Comparison of ENCODE assay signal across 5 cellular contexts in the genomic region with DNA sequence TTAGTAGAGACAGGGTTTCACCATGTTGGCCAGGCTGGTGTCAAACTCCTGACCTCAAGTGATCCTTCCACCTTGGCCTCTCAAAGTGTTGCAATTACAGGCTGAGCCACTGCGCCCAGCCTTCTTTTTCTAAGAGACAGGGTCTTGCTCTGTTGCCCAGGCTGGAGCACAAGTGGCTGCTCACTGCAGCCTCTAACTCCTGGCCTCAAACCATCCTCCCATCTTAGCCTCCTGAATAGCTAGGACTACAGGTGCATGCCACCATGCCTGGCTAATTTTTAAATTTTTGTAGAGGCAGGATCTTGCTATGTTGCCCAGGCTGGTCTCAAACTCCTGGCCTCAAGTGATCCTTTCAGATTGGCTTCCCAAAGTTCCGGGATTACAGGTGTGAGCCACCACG. TPM values are rescaled to one million over a fixed set of nuclear protein-coding genes. Genes with fewer than 3 reads are reported as not detected.
DNase-seq lines count a peak whose midpoint lies in the region; ATAC-seq, FAIRE-seq and TF ChIP-seq lines count a peak whose summit lies in the region.
"Not testable (repeated sequence)": the region's sequence is repeated elsewhere in the genome, so short reads cannot be mapped to it uniquely, and the experiment has no call there.

No MANE protein-coding gene starts in this region.

- intact Hi-C loops in K562 (cut with micrococcal nuclease); HepG2 (cut with micrococcal nuclease; ENCODE audit: unreplicated experiment); spleen (cut with DNase I; ENCODE audit: low total_unique reads): not testable (repeated sequence)

- not testable (repeated sequence) for H3K9me1 ChIP-seq in K562 (ENCODE audit: control insufficient read depth, insufficient read depth, low read length)

- TF ChIP-seq CTCF in WTC11 (IDR thresholded peaks at IDR 0.05); K562 (IDR thresholded peaks at IDR 0.05 in 2 of 3, conservative IDR thresholded peaks at IDR 0.05 in 1 of 3; ENCODE audit: insufficient read depth in 2 of 3, low read depth in 1 of 3, low read length in 3 of 3); HepG2 (CRISPR knock-in tag; IDR thresholded peaks at IDR 0.05); spleen (IDR thresholded peaks at IDR 0.05 in 8 of 11, conservative IDR thresholded peaks at IDR 0.05 in 3 of 11): not testable (repeated sequence)

- in situ Hi-C loops in K562 (cut with MboI) (loop anchor here (5.0 kb wide), 1 partner anchor 1205 kb away; no protein-coding TSS in a partner anchor), HepG2 (cut with HindIII; ENCODE audit: extremely low pct_ligation_motif_present, low pct_unique_long_range_greater_than_20kb) (loop anchor here (25.0 kb wide), 1 partner anchor 90 kb away; a partner anchor contains a TSS)

- H3K4me1 Mint-ChIP-seq in WTC11; effector memory CD8-positive, alpha-beta T cell (ENCODE audit: low read depth in 2 of 2): not testable (repeated sequence)

- not testable (repeated sequence) for TF ChIP-seq RAD21 in K562 (CRISPR knock-in tag; conservative IDR thresholded peaks at IDR 0.05 in 1 of 2, IDR thresholded peaks at IDR 0.05 in 1 of 2); HepG2 (CRISPR knock-in tag; IDR thresholded peaks at IDR 0.05)

- CTCF ChIA-PET in WTC11 (lab: Charles Lee), result interaction anchor here (1.4 kb wide), 1 partner anchor 50 kb away, joined by 7 read pairs; a partner anchor contains a TSS
- CTCF ChIA-PET in K562 (lab: Yijun Ruan, JAX; ENCODE audit: low intra/inter-chr PET ratio); HepG2 (lab: Yijun Ruan, JAX; ENCODE audit: low intra/inter-chr PET ratio, low total read pairs): not testable (repeated sequence)

- H3K27ac ChIP-seq in K562 (ENCODE audit: extremely low read depth, low read depth, low read length); HepG2 (ENCODE audit: extremely low read length, insufficient read depth, low read length); spleen: not testable (repeated sequence)

- not testable (repeated sequence) for TF ChIP-seq EP300 in K562 (IDR thresholded peaks at IDR 0.05; ENCODE audit: low read length); HepG2 (IDR thresholded peaks at IDR 0.05; ENCODE audit: low read depth in 2 of 2, low read length in 2 of 2); HepG2 (CRISPR knock-in tag; IDR thresholded peaks at IDR 0.05; ENCODE audit: borderline replicate concordance)

- H3K27me3 ChIP-seq in K562 (ENCODE audit: control insufficient read depth in 2 of 2, insufficient read depth in 2 of 2, low read length in 2 of 2); HepG2 (ENCODE audit: control insufficient read depth in 1 of 2, insufficient read depth in 2 of 2, low read length in 2 of 2); spleen (replicated peaks in 1 of 7): not testable (repeated sequence)

- not testable (repeated sequence) for H3K9me3 ChIP-seq in K562 (replicated peaks; ENCODE audit: control insufficient read depth, insufficient read depth, low read depth, low read length); HepG2 (ENCODE audit: low read length); spleen

- ATAC-seq in WTC11; K562; effector memory CD8-positive, alpha-beta T cell (replicated peaks); HepG2: not testable (repeated sequence)

- DNase-seq in WTC11 (ENCODE audit: low spot score); K562 (ENCODE audit: extremely low read depth in 1 of 4, low spot score in 3 of 4); effector memory CD8-positive, alpha-beta T cell; HepG2 (ENCODE audit: low spot score): not testable (repeated sequence)
- peak; percentile 12 for DNase-seq in spleen

- not testable (repeated sequence) for H3K4me3 Mint-ChIP-seq in WTC11; effector memory CD8-positive, alpha-beta T cell

- not testable (repeated sequence) for H3K4me1 ChIP-seq in K562 (replicated peaks in 1 of 2; ENCODE audit: control insufficient read depth in 2 of 2, insufficient read depth in 2 of 2, low read length in 2 of 2); HepG2 (ENCODE audit: insufficient read depth, low read length); spleen

- H3K36me3 Mint-ChIP-seq in WTC11, result peaks cover 50% of the 10 kb centered on the region
- H3K36me3 Mint-ChIP-seq in effector memory CD8-positive, alpha-beta T cell (ENCODE audit: insufficient read depth), result peaks cover 60% of the 10 kb centered on the region

- FAIRE-seq in K562 (lab: Jason Lieb, UNC); HepG2 (lab: Jason Lieb, UNC): not testable (repeated sequence)

- not testable (repeated sequence) for H4K20me1 ChIP-seq in K562 (replicated peaks; ENCODE audit: control insufficient read depth, insufficient read depth, low read length); HepG2 (ENCODE audit: insufficient read depth, low read length)

- not testable (repeated sequence) for TF ChIP-seq POLR2A in K562 (conservative IDR thresholded peaks at IDR 0.05); HepG2 (IDR thresholded peaks at IDR 0.05; ENCODE audit: insufficient read depth in 1 of 2, low read depth in 2 of 2, low read length in 2 of 2); spleen (IDR thresholded peaks at IDR 0.05)

- not testable (repeated sequence) for H2AFZ ChIP-seq in K562 (ENCODE audit: low read depth, low read length); HepG2 (ENCODE audit: low read length)

- H3K27ac Mint-ChIP-seq in WTC11, result not testable (repeated sequence)
- H3K27ac Mint-ChIP-seq in effector memory CD8-positive, alpha-beta T cell, result peak overlapping the region; percentile 46

- H3K27me3 Mint-ChIP-seq in WTC11 (ENCODE audit: low read depth); effector memory CD8-positive, alpha-beta T cell: not testable (repeated sequence)

- H3K36me3 ChIP-seq in K562 (ENCODE audit: control insufficient read depth, insufficient read depth, low read length), result peaks cover 74% of the 10 kb centered on the region; the same call in 1 of the 3 replicates
- peaks cover 1 to 18% of the 10 kb centered on the region in 2 experiments; a peak in 2 of 5 replicates for H3K36me3 ChIP-seq in HepG2 (replicated peaks in 1 of 2; ENCODE audit: control insufficient read depth in 1 of 2, insufficient read depth in 2 of 2, low read length in 2 of 2)
- H3K36me3 ChIP-seq in spleen, result peaks cover 0 to 100% (median 52%) of the 10 kb centered on the region in 6 donors

- not testable (repeated sequence) for H3K79me2 ChIP-seq in K562 (ENCODE audit: control insufficient read depth, insufficient read depth, low read length); HepG2 (ENCODE audit: insufficient read depth, low read length)

- H3K4me2 ChIP-seq in K562 (ENCODE audit: insufficient read depth, low read length); HepG2 (ENCODE audit: low read depth, low read length): not testable (repeated sequence)

- 100% methylated on average over 2 of the region's 3 CpGs for WGBS in K562 (ENCODE audit: insufficient coverage, low coverage, missing lambda C conversion rate)
- WGBS in HepG2 (ENCODE audit: low lambda C conversion rate), result 97% methylated on average over 3 of the region's 3 CpGs
- 97 to 100% (median 98%) methylated on average over 3 of the region's 3 CpGs for WGBS in spleen, 5 donors

- not testable (repeated sequence) for H3K4me3 ChIP-seq in K562; HepG2 (replicated peaks in 1 of 3; ENCODE audit: insufficient read depth in 1 of 3, low read depth in 2 of 3, low read length in 3 of 3); spleen

- H3K9ac ChIP-seq in K562 (ENCODE audit: insufficient read depth in 1 of 2, low read depth in 2 of 2, low read length in 2 of 2); HepG2 (ENCODE audit: insufficient read depth, low read depth, low read length): not testable (repeated sequence)

- H3K9me3 Mint-ChIP-seq in WTC11; effector memory CD8-positive, alpha-beta T cell: not testable (repeated sequence)

- BruUV-seq in K562 (replicated peaks; lab: Mats Ljungman, UMichigan); HepG2 (replicated peaks; lab: Mats Ljungman, UMichigan): not testable (repeated sequence)

- POLR2A ChIA-PET in WTC11 (lab: Charles Lee); HepG2 (lab: Yijun Ruan, JAX): not testable (repeated sequence)
- POLR2A ChIA-PET in K562 (lab: Yijun Ruan, JAX), result interaction anchor here (0.6 to 1.1 kb wide), 2 partner anchors 19 to 274 kb away, joined by 4 to 5 read pairs; no protein-coding TSS in a partner anchor

RNA-seq across cellular contexts. Expression of a gene that starts 15.1 kb away (rescaled TPM):
- total RNA-seq in WTC11 (2021), result 26.5 to 29.6 TPM (median 28.4 TPM) in 3 replicates
- 25.3 and 93.4 TPM in 2 replicates for total RNA-seq in K562 (2011; cell fraction: chromatin; rRNA removed; ENCODE audit: low replicate concordance)
- 17.5 and 19.6 TPM in 2 replicates for total RNA-seq in K562 (2011; cell fraction: nucleolus; rRNA removed)
- 36.7 and 56.3 TPM in 2 replicates for total RNA-seq in K562 (2011; cell fraction: nucleoplasm; rRNA removed)
- total RNA-seq in K562 (2014; rRNA removed), result 16.9 and 22.2 TPM in 2 replicates
- 64.3 and 73.2 TPM in 2 replicates for total RNA-seq in K562 (2014; rRNA removed; fragmentation: Illumina TruSeq; extraction: Trizol)
- 52.4 and 56.4 TPM in 2 replicates for total RNA-seq in K562 (2015; rRNA removed; fragmentation: Illumina TruSeq; extraction: Trizol)
- 45.6 and 48.3 TPM in 2 replicates for total RNA-seq in K562 (2021)
- 22.3 and 47.2 TPM in 2 replicates for polyA plus RNA-seq in K562 (2011; rRNA removed)
- polyA plus RNA-seq in K562 (2011; cell fraction: cytosol; rRNA removed), result 7.2 and 8.9 TPM in 2 replicates
- polyA plus RNA-seq in K562 (2011; cell fraction: nucleus; rRNA removed), result 17.9 and 19.5 TPM in 2 replicates
- 32.1 and 33.4 TPM in 2 replicates for polyA plus RNA-seq in K562 (2012)
- polyA plus RNA-seq in K562 (2014; fragmentation: Illumina TruSeq; extraction: Trizol), result 50.4 and 59.7 TPM in 2 replicates
- 10 to 100 TPM; 19.5 to 21.9 TPM for polyA plus RNA-seq in K562 (2014; fragmentation: Nextera tagmentation; extraction: Ambion mirVana)
- polyA plus RNA-seq in K562 (2014; rRNA removed), result 33.3 and 34.1 TPM in 2 replicates
- 39.5 and 51.7 TPM in 2 replicates for polyA minus RNA-seq in K562 (2011; rRNA and poly(A)+ RNA removed)
- 14.1 and 29.7 TPM in 2 replicates for polyA minus RNA-seq in K562 (2011; cell fraction: cytosol; rRNA and poly(A)+ RNA removed)
- polyA minus RNA-seq in K562 (2011; cell fraction: nucleus; rRNA and poly(A)+ RNA removed), result 9.3 and 12.0 TPM in 2 replicates
- 11.7 and 30.2 TPM in 2 replicates for total RNA-seq in HepG2 (2016; rRNA removed; fragmentation: Illumina TruSeq; extraction: Trizol)
- total RNA-seq in HepG2 (2016; cell fraction: cytosol; rRNA removed; fragmentation: Illumina TruSeq; extraction: Trizol; ENCODE audit: low read depth), result 7.4 and 7.7 TPM in 2 replicates
- total RNA-seq in HepG2 (2016; cell fraction: insoluble cytoplasmic fraction; rRNA removed; fragmentation: Illumina TruSeq; extraction: Trizol), result 10.5 and 28.9 TPM in 2 replicates
- 16.1 and 17.6 TPM in 2 replicates for total RNA-seq in HepG2 (2016; cell fraction: membrane; rRNA removed; fragmentation: Illumina TruSeq; extraction: Trizol)
- 22.3 and 24.9 TPM in 2 replicates for total RNA-seq in HepG2 (2016; cell fraction: nucleus; rRNA removed; fragmentation: Illumina TruSeq; extraction: Trizol)
- 11.8 and 15.6 TPM in 2 replicates for polyA plus RNA-seq in HepG2 (2011; rRNA removed)
- 4.5 and 7.2 TPM in 2 replicates for polyA plus RNA-seq in HepG2 (2011; cell fraction: cytosol; rRNA removed)
- 9.8 and 11.1 TPM in 2 replicates for polyA plus RNA-seq in HepG2 (2011; cell fraction: nucleus; rRNA removed)
- polyA plus RNA-seq in HepG2 (2012), result 16.2 and 20.5 TPM in 2 replicates
- polyA plus RNA-seq in HepG2 (2016; cell fraction: cytosol; fragmentation: Illumina TruSeq; extraction: Trizol; ENCODE audit: low read depth), result 2.2 and 2.7 TPM in 2 replicates
- 36.4 and 36.6 TPM in 2 replicates for polyA plus RNA-seq in HepG2 (2016; cell fraction: insoluble cytoplasmic fraction; fragmentation: Illumina TruSeq; extraction: Trizol; ENCODE audit: low read depth)
- polyA plus RNA-seq in HepG2 (2016; cell fraction: membrane; fragmentation: Illumina TruSeq; extraction: Trizol; ENCODE audit: low read depth), result 11.8 and 14.7 TPM in 2 replicates
- polyA plus RNA-seq in HepG2 (2016; cell fraction: nucleus; fragmentation: Illumina TruSeq; extraction: Trizol; ENCODE audit: insufficient read depth, low read depth), result 36.8 and 40.9 TPM in 2 replicates
- polyA minus RNA-seq in HepG2 (2011; rRNA and poly(A)+ RNA removed; ENCODE audit: low replicate concordance), result 4.7 and 13.3 TPM in 2 replicates
- polyA minus RNA-seq in HepG2 (2011; cell fraction: cytosol; rRNA and poly(A)+ RNA removed), result 11.4 and 15.0 TPM in 2 replicates
- 18.2 and 20.6 TPM in 2 replicates for polyA minus RNA-seq in HepG2 (2011; cell fraction: nucleus; rRNA and poly(A)+ RNA removed)
- total RNA-seq in spleen, result 10 to 100 TPM; 29.1 to 38.7 (median 30.7) TPM
- polyA plus RNA-seq in spleen, result 10 to 100 TPM; 14.9 to 18.4 (median 15.5) TPM

RNA-seq across cellular contexts. Expression of a gene that starts 50.4 kb away (rescaled TPM):
- total RNA-seq in WTC11 (2021), result 72.6 to 84.2 TPM (median 79.5 TPM) in 3 replicates
- total RNA-seq in K562 (2011; cell fraction: chromatin; rRNA removed; ENCODE audit: low replicate concordance), result 87.6 and 168 TPM in 2 replicates
- 46.0 and 46.2 TPM in 2 replicates for total RNA-seq in K562 (2011; cell fraction: nucleolus; rRNA removed)
- 64.0 and 84.8 TPM in 2 replicates for total RNA-seq in K562 (2011; cell fraction: nucleoplasm; rRNA removed)
- 70.4 and 78.3 TPM in 2 replicates for total RNA-seq in K562 (2014; rRNA removed)
- 136 and 190 TPM in 2 replicates for total RNA-seq in K562 (2014; rRNA removed; fragmentation: Illumina TruSeq; extraction: Trizol)
- 85.8 and 107 TPM in 2 replicates for total RNA-seq in K562 (2015; rRNA removed; fragmentation: Illumina TruSeq; extraction: Trizol)
- total RNA-seq in K562 (2021), result 156 and 160 TPM in 2 replicates
- polyA plus RNA-seq in K562 (2011; rRNA removed), result 53.8 and 122 TPM in 2 replicates
- 6.9 and 14.5 TPM in 2 replicates for polyA plus RNA-seq in K562 (2011; cell fraction: cytosol; rRNA removed)
- polyA plus RNA-seq in K562 (2011; cell fraction: nucleus; rRNA removed), result 29.7 and 32.9 TPM in 2 replicates
- polyA plus RNA-seq in K562 (2012), result 75.6 and 127 TPM in 2 replicates
- 93.2 and 93.6 TPM in 2 replicates for polyA plus RNA-seq in K562 (2014; fragmentation: Illumina TruSeq; extraction: Trizol)
- polyA plus RNA-seq in K562 (2014; fragmentation: Nextera tagmentation; extraction: Ambion mirVana), result 100 to 1,000 TPM; 204 to 330 TPM
- polyA plus RNA-seq in K562 (2014; rRNA removed), result 131 and 142 TPM in 2 replicates
- 43.9 and 58.6 TPM in 2 replicates for polyA minus RNA-seq in K562 (2011; rRNA and poly(A)+ RNA removed)
- 16.8 and 34.3 TPM in 2 replicates for polyA minus RNA-seq in K562 (2011; cell fraction: cytosol; rRNA and poly(A)+ RNA removed)
- polyA minus RNA-seq in K562 (2011; cell fraction: nucleus; rRNA and poly(A)+ RNA removed), result 12.1 and 13.9 TPM in 2 replicates
- total RNA-seq in HepG2 (2016; rRNA removed; fragmentation: Illumina TruSeq; extraction: Trizol), result 93.7 and 162 TPM in 2 replicates
- total RNA-seq in HepG2 (2016; cell fraction: cytosol; rRNA removed; fragmentation: Illumina TruSeq; extraction: Trizol; ENCODE audit: low read depth), result 9.1 and 11.1 TPM in 2 replicates
- 99.4 and 154 TPM in 2 replicates for total RNA-seq in HepG2 (2016; cell fraction: insoluble cytoplasmic fraction; rRNA removed; fragmentation: Illumina TruSeq; extraction: Trizol)
- 18.3 and 28.4 TPM in 2 replicates for total RNA-seq in HepG2 (2016; cell fraction: membrane; rRNA removed; fragmentation: Illumina TruSeq; extraction: Trizol)
- total RNA-seq in HepG2 (2016; cell fraction: nucleus; rRNA removed; fragmentation: Illumina TruSeq; extraction: Trizol), result 53.4 and 68.3 TPM in 2 replicates
- 19.6 and 27.3 TPM in 2 replicates for polyA plus RNA-seq in HepG2 (2011; rRNA removed)
- 5.3 and 10.8 TPM in 2 replicates for polyA plus RNA-seq in HepG2 (2011; cell fraction: cytosol; rRNA removed)
- 10.4 and 19.6 TPM in 2 replicates for polyA plus RNA-seq in HepG2 (2011; cell fraction: nucleus; rRNA removed)
- 55.1 and 58.2 TPM in 2 replicates for polyA plus RNA-seq in HepG2 (2012)
- 10.9 and 11.2 TPM in 2 replicates for polyA plus RNA-seq in HepG2 (2016; cell fraction: cytosol; fragmentation: Illumina TruSeq; extraction: Trizol; ENCODE audit: low read depth)
- polyA plus RNA-seq in HepG2 (2016; cell fraction: insoluble cytoplasmic fraction; fragmentation: Illumina TruSeq; extraction: Trizol; ENCODE audit: low read depth), result 125 and 141 TPM in 2 replicates
- polyA plus RNA-seq in HepG2 (2016; cell fraction: membrane; fragmentation: Illumina TruSeq; extraction: Trizol; ENCODE audit: low read depth), result 11.9 and 16.3 TPM in 2 replicates
- 109 and 112 TPM in 2 replicates for polyA plus RNA-seq in HepG2 (2016; cell fraction: nucleus; fragmentation: Illumina TruSeq; extraction: Trizol; ENCODE audit: insufficient read depth, low read depth)
- 3.3 and 9.7 TPM in 2 replicates for polyA minus RNA-seq in HepG2 (2011; rRNA and poly(A)+ RNA removed; ENCODE audit: low replicate concordance)
- polyA minus RNA-seq in HepG2 (2011; cell fraction: cytosol; rRNA and poly(A)+ RNA removed), result 9.6 and 15.2 TPM in 2 replicates
- polyA minus RNA-seq in HepG2 (2011; cell fraction: nucleus; rRNA and poly(A)+ RNA removed), result 21.0 and 21.1 TPM in 2 replicates
- 10 to 100 TPM; 38.0 to 75.2 (median 51.4) TPM for total RNA-seq in spleen
- polyA plus RNA-seq in spleen, result 100 to 1,000 TPM in 1 of 3 donors, 10 to 100 TPM in 2; 77.6 to 141 (median 87.0) TPM

RNA-seq across cellular contexts. Expression of a gene that starts 55.2 kb away (rescaled TPM):
- 18.7 to 20.7 TPM (median 20.6 TPM) in 3 replicates for total RNA-seq in WTC11 (2021)
- total RNA-seq in K562 (2011; cell fraction: chromatin; rRNA removed; ENCODE audit: low replicate concordance), result 63.1 and 103 TPM in 2 replicates
- 30.0 and 32.0 TPM in 2 replicates for total RNA-seq in K562 (2011; cell fraction: nucleolus; rRNA removed)
- total RNA-seq in K562 (2011; cell fraction: nucleoplasm; rRNA removed), result 59.4 and 65.3 TPM in 2 replicates
- total RNA-seq in K562 (2014; rRNA removed), result 10.5 and 15.0 TPM in 2 replicates
- 11.1 and 12.7 TPM in 2 replicates for total RNA-seq in K562 (2014; rRNA removed; fragmentation: Illumina TruSeq; extraction: Trizol)
- 18.9 and 19.8 TPM in 2 replicates for total RNA-seq in K562 (2015; rRNA removed; fragmentation: Illumina TruSeq; extraction: Trizol)
- total RNA-seq in K562 (2021), result 11.7 and 12.4 TPM in 2 replicates
- 10.0 and 11.0 TPM in 2 replicates for polyA plus RNA-seq in K562 (2011; rRNA removed)
- 3.8 and 5.3 TPM in 2 replicates for polyA plus RNA-seq in K562 (2011; cell fraction: cytosol; rRNA removed)
- polyA plus RNA-seq in K562 (2011; cell fraction: nucleus; rRNA removed), result 16.7 and 25.7 TPM in 2 replicates
- polyA plus RNA-seq in K562 (2012), result 11.3 and 14.4 TPM in 2 replicates
- polyA plus RNA-seq in K562 (2014; fragmentation: Illumina TruSeq; extraction: Trizol), result 12.3 and 13.8 TPM in 2 replicates
- 1 to 10 TPM; 2.7 to 3.8 TPM for polyA plus RNA-seq in K562 (2014; fragmentation: Nextera tagmentation; extraction: Ambion mirVana)
- 16.0 and 18.6 TPM in 2 replicates for polyA plus RNA-seq in K562 (2014; rRNA removed)
- polyA minus RNA-seq in K562 (2011; rRNA and poly(A)+ RNA removed), result 11.5 and 23.3 TPM in 2 replicates
- 5.3 and 7.8 TPM in 2 replicates for polyA minus RNA-seq in K562 (2011; cell fraction: cytosol; rRNA and poly(A)+ RNA removed)
- 16.0 and 23.3 TPM in 2 replicates for polyA minus RNA-seq in K562 (2011; cell fraction: nucleus; rRNA and poly(A)+ RNA removed)
- total RNA-seq in HepG2 (2016; rRNA removed; fragmentation: Illumina TruSeq; extraction: Trizol), result 5.4 and 8.7 TPM in 2 replicates
- total RNA-seq in HepG2 (2016; cell fraction: cytosol; rRNA removed; fragmentation: Illumina TruSeq; extraction: Trizol; ENCODE audit: low read depth), result 6.1 and 7.3 TPM in 2 replicates
- 5.2 and 7.8 TPM in 2 replicates for total RNA-seq in HepG2 (2016; cell fraction: insoluble cytoplasmic fraction; rRNA removed; fragmentation: Illumina TruSeq; extraction: Trizol)
- 6.9 and 7.3 TPM in 2 replicates for total RNA-seq in HepG2 (2016; cell fraction: membrane; rRNA removed; fragmentation: Illumina TruSeq; extraction: Trizol)
- total RNA-seq in HepG2 (2016; cell fraction: nucleus; rRNA removed; fragmentation: Illumina TruSeq; extraction: Trizol), result 11.9 and 21.2 TPM in 2 replicates
- polyA plus RNA-seq in HepG2 (2011; rRNA removed), result 8.8 and 9.7 TPM in 2 replicates
- polyA plus RNA-seq in HepG2 (2011; cell fraction: cytosol; rRNA removed), result 3.4 and 4.8 TPM in 2 replicates
- polyA plus RNA-seq in HepG2 (2011; cell fraction: nucleus; rRNA removed), result 12.8 and 17.6 TPM in 2 replicates
- polyA plus RNA-seq in HepG2 (2012), result 5.3 and 7.2 TPM in 2 replicates
- 2.1 TPM in 2 replicates for polyA plus RNA-seq in HepG2 (2016; cell fraction: cytosol; fragmentation: Illumina TruSeq; extraction: Trizol; ENCODE audit: low read depth)
- polyA plus RNA-seq in HepG2 (2016; cell fraction: insoluble cytoplasmic fraction; fragmentation: Illumina TruSeq; extraction: Trizol; ENCODE audit: low read depth), result 5.0 and 6.4 TPM in 2 replicates
- polyA plus RNA-seq in HepG2 (2016; cell fraction: membrane; fragmentation: Illumina TruSeq; extraction: Trizol; ENCODE audit: low read depth), result 2.9 and 4.2 TPM in 2 replicates
- 19.5 and 24.3 TPM in 2 replicates for polyA plus RNA-seq in HepG2 (2016; cell fraction: nucleus; fragmentation: Illumina TruSeq; extraction: Trizol; ENCODE audit: insufficient read depth, low read depth)
- polyA minus RNA-seq in HepG2 (2011; rRNA and poly(A)+ RNA removed; ENCODE audit: low replicate concordance), result 11.0 and 25.0 TPM in 2 replicates
- 2.9 and 3.4 TPM in 2 replicates for polyA minus RNA-seq in HepG2 (2011; cell fraction: cytosol; rRNA and poly(A)+ RNA removed)
- 33.2 and 38.7 TPM in 2 replicates for polyA minus RNA-seq in HepG2 (2011; cell fraction: nucleus; rRNA and poly(A)+ RNA removed)
- 10 to 100 TPM; 19.7 to 53.1 (median 30.9) TPM for total RNA-seq in spleen
- polyA plus RNA-seq in spleen, result 10 to 100 TPM; 10.7 to 17.1 (median 11.7) TPM
